1 cellular context compared by ENCODE assay signal in the genomic region with DNA sequence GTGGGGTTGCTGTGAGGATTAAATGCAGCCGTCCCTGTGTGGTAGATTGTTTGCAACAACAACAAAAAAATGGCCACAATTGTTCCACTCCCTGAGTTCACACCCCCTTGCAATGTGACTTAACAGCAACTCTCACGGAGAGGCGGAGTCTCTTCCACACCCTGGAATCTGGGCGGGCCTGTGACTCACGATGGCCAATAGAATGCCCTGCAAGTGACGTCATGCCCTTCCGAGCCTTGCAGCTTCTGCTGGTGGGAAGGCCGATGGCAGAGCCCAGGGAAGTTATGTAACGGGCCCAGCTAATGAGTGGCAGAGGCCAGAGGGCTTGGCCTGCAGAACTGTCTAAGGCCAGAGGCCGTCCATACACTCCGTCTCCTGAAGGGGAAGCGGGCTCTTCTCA.
TF ChIP-seq lines count a peak whose summit lies in the region.

No MANE protein-coding gene starts in this region.

TF ChIP-seq in HepG2, 621 proteins besides CTCF, POLR2A, EP300 and RAD21 (continued from another document and continues in another):
- TF ChIP-seq, protein P1, sequence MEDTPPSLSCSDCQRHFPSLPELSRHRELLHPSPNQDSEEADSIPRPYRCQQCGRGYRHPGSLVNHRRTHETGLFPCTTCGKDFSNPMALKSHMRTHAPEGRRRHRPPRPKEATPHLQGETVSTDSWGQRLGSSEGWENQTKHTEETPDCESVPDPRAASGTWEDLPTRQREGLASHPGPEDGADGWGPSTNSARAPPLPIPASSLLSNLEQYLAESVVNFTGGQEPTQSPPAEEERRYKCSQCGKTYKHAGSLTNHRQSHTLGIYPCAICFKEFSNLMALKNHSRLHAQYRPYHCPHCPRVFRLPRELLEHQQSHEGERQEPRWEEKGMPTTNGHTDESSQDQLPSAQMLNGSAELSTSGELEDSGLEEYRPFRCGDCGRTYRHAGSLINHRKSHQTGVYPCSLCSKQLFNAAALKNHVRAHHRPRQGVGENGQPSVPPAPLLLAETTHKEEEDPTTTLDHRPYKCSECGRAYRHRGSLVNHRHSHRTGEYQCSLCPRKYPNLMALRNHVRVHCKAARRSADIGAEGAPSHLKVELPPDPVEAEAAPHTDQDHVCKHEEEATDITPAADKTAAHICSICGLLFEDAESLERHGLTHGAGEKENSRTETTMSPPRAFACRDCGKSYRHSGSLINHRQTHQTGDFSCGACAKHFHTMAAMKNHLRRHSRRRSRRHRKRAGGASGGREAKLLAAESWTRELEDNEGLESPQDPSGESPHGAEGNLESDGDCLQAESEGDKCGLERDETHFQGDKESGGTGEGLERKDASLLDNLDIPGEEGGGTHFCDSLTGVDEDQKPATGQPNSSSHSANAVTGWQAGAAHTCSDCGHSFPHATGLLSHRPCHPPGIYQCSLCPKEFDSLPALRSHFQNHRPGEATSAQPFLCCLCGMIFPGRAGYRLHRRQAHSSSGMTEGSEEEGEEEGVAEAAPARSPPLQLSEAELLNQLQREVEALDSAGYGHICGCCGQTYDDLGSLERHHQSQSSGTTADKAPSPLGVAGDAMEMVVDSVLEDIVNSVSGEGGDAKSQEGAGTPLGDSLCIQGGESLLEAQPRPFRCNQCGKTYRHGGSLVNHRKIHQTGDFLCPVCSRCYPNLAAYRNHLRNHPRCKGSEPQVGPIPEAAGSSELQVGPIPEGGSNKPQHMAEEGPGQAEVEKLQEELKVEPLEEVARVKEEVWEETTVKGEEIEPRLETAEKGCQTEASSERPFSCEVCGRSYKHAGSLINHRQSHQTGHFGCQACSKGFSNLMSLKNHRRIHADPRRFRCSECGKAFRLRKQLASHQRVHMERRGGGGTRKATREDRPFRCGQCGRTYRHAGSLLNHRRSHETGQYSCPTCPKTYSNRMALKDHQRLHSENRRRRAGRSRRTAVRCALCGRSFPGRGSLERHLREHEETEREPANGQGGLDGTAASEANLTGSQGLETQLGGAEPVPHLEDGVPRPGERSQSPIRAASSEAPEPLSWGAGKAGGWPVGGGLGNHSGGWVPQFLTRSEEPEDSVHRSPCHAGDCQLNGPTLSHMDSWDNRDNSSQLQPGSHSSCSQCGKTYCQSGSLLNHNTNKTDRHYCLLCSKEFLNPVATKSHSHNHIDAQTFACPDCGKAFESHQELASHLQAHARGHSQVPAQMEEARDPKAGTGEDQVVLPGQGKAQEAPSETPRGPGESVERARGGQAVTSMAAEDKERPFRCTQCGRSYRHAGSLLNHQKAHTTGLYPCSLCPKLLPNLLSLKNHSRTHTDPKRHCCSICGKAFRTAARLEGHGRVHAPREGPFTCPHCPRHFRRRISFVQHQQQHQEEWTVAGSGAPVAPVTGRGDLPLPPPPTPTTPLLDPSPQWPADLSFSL (CRISPR knock-in tag; IDR thresholded peaks at IDR 0.05): no peak; the same call in 1 of the 2 replicates
- TF ChIP-seq JARID2 (CRISPR knock-in tag; IDR thresholded peaks at IDR 0.05; ENCODE audit: insufficient replicate concordance): no peak
- no peak for TF ChIP-seq RCOR2 (CRISPR knock-in tag; IDR thresholded peaks at IDR 0.05)
- TF ChIP-seq ERF (CRISPR knock-in tag; IDR thresholded peaks at IDR 0.05): peak; percentile 69
- no peak for TF ChIP-seq BATF2 (CRISPR knock-in tag; IDR thresholded peaks at IDR 0.05)
- TF ChIP-seq GRHL1 (CRISPR knock-in tag; conservative IDR thresholded peaks at IDR 0.05): no peak
- no peak for TF ChIP-seq ZNF432 (CRISPR knock-in tag; IDR thresholded peaks at IDR 0.05; ENCODE audit: borderline replicate concordance)
- no peak; the same call in 1 of the 2 replicates for TF ChIP-seq ZNF280D (CRISPR knock-in tag; IDR thresholded peaks at IDR 0.05)
- peak; percentile 45; the same call in 1 of the 2 replicates for TF ChIP-seq MEF2D (CRISPR knock-in tag; IDR thresholded peaks at IDR 0.05)
- TF ChIP-seq MIER3 (CRISPR knock-in tag; IDR thresholded peaks at IDR 0.05; ENCODE audit: borderline replicate concordance): peak; percentile 44; the same call in 1 of the 2 replicates
- TF ChIP-seq ZBTB10 (CRISPR knock-in tag; IDR thresholded peaks at IDR 0.05; ENCODE audit: borderline replicate concordance): no peak
- no peak for TF ChIP-seq ELK4 (CRISPR knock-in tag; IDR thresholded peaks at IDR 0.05; ENCODE audit: borderline replicate concordance)
- TF ChIP-seq ZNF709 (CRISPR knock-in tag; IDR thresholded peaks at IDR 0.05): no peak
- TF ChIP-seq KLF15 (CRISPR knock-in tag; IDR thresholded peaks at IDR 0.05; ENCODE audit: borderline replicate concordance): no peak
- TF ChIP-seq, protein P2, sequence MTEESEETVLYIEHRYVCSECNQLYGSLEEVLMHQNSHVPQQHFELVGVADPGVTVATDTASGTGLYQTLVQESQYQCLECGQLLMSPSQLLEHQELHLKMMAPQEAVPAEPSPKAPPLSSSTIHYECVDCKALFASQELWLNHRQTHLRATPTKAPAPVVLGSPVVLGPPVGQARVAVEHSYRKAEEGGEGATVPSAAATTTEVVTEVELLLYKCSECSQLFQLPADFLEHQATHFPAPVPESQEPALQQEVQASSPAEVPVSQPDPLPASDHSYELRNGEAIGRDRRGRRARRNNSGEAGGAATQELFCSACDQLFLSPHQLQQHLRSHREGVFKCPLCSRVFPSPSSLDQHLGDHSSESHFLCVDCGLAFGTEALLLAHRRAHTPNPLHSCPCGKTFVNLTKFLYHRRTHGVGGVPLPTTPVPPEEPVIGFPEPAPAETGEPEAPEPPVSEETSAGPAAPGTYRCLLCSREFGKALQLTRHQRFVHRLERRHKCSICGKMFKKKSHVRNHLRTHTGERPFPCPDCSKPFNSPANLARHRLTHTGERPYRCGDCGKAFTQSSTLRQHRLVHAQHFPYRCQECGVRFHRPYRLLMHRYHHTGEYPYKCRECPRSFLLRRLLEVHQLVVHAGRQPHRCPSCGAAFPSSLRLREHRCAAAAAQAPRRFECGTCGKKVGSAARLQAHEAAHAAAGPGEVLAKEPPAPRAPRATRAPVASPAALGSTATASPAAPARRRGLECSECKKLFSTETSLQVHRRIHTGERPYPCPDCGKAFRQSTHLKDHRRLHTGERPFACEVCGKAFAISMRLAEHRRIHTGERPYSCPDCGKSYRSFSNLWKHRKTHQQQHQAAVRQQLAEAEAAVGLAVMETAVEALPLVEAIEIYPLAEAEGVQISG (CRISPR knock-in tag; IDR thresholded peaks at IDR 0.05): no peak; the same call in 1 of the 2 replicates
- TF ChIP-seq, protein P3, sequence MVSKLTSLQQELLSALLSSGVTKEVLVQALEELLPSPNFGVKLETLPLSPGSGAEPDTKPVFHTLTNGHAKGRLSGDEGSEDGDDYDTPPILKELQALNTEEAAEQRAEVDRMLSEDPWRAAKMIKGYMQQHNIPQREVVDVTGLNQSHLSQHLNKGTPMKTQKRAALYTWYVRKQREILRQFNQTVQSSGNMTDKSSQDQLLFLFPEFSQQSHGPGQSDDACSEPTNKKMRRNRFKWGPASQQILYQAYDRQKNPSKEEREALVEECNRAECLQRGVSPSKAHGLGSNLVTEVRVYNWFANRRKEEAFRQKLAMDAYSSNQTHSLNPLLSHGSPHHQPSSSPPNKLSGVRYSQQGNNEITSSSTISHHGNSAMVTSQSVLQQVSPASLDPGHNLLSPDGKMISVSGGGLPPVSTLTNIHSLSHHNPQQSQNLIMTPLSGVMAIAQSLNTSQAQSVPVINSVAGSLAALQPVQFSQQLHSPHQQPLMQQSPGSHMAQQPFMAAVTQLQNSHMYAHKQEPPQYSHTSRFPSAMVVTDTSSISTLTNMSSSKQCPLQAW (CRISPR knock-in tag; IDR thresholded peaks at IDR 0.05): peak; percentile 94
- TF ChIP-seq ZNF672 (CRISPR knock-in tag; IDR thresholded peaks at IDR 0.05): no peak
- 0 out of 2 replicates have a peak, but pooled peaks have one; percentile 25 for TF ChIP-seq HNRNPL (IDR thresholded peaks at IDR 0.05; ENCODE audit: low read depth, low read length)
- no peak for TF ChIP-seq DNMT3B (CRISPR knock-in tag; conservative IDR thresholded peaks at IDR 0.05)
- no peak for TF ChIP-seq HMG20B (CRISPR knock-in tag; conservative IDR thresholded peaks at IDR 0.05)
- TF ChIP-seq ARNT2 (CRISPR knock-in tag; IDR thresholded peaks at IDR 0.05; ENCODE audit: low read depth): no peak; the same call in 1 of the 2 replicates
- peak; percentile 91 for TF ChIP-seq TEAD3 (CRISPR knock-in tag; optimal IDR thresholded peaks at IDR 0.05; ENCODE audit: borderline replicate concordance)
- no peak for TF ChIP-seq FOXP1 (IDR thresholded peaks at IDR 0.05)
- no peak for TF ChIP-seq FOXP1 (CRISPR knock-in tag; IDR thresholded peaks at IDR 0.05)
- TF ChIP-seq ATF7 (IDR thresholded peaks at IDR 0.05): peak; percentile 100
- TF ChIP-seq ATF7 (CRISPR knock-in tag; IDR thresholded peaks at IDR 0.05): peak; percentile 100
- TF ChIP-seq SAFB2 (CRISPR knock-in tag; IDR thresholded peaks at IDR 0.05; ENCODE audit: borderline replicate concordance, low read depth): no peak
- no peak for TF ChIP-seq NCOA5 (CRISPR knock-in tag; IDR thresholded peaks at IDR 0.05)
- TF ChIP-seq CSRNP1 (CRISPR knock-in tag; IDR thresholded peaks at IDR 0.05): no peak
